10 cellular contexts compared by ENCODE assay signal in genomic region chr4:92641409-92641808, GRCh38.
"Had no signal": no experiment of that assay in that cellular context is flagged by ENCODE, and none has a peak within 500 bp of the region (broad histone marks: within the 10 kb centered on the region; RNA-seq: fewer than 3 reads in every experiment).

No MANE protein-coding gene starts in this region.

- ATAC-seq: GM23338, HCT116 had no signal

- H2AFZ ChIP-seq: GM23248, GM23338 had no signal

- H3K9ac ChIP-seq: GM23248 had no signal

- H3K27ac ChIP-seq: GM23248 had no signal

- DNase-seq: GM23248, GOT3, H7, H9, HCEC 1CT, HFFc6 had no signal

- FAIRE-seq: H54 had no signal

- H3K36me3 ChIP-seq: HAP-1 had no signal

- H3K4me3 ChIP-seq: GM23248, GM23338, HAP-1 had no signal

- H3K4me2 ChIP-seq: GM23338 had no signal

- H3K9me3 ChIP-seq: HAP-1 had no signal
